17 cellular contexts compared by ENCODE assay signal in genomic region chr1:8200317-8201115, GRCh38.
DNase-seq lines count a peak whose midpoint lies in the region; ATAC-seq and TF ChIP-seq lines count a peak whose summit lies in the region.
"Had no signal": no experiment of that assay in that cellular context is flagged by ENCODE, and none has a peak within 500 bp of the region (broad histone marks: within the 10 kb centered on the region; RNA-seq: fewer than 3 reads in every experiment).

No MANE protein-coding gene starts in this region.

- H3K18ac ChIP-seq in IMR-90 (ENCODE audit: low read depth, low read length) = peak overlapping the region; percentile 95

- peak overlapping the region; percentile 97 for H2BK5ac ChIP-seq in IMR-90 (ENCODE audit: low read depth, low read length, poor library complexity, severe bottlenecking)

- H3K9me3 ChIP-seq in IMR-90 (ENCODE audit: control insufficient read depth, insufficient read depth, low read length) (no peaks in the 10 kb centered on the region), muscle layer of duodenum (ENCODE audit: control insufficient read depth in 1 of 2, low read length in 2 of 2) (no peaks in the 10 kb centered on the region), stomach (no peaks in the 10 kb centered on the region)
- H3K9me3 ChIP-seq: mucosa of descending colon, pancreas, thyroid gland had no signal

- no peak for TF ChIP-seq RAD21 in IMR-90 (IDR thresholded peaks at IDR 0.05; ENCODE audit: low read length)

- H3K4me3 ChIP-seq in IMR-90 (ENCODE audit: insufficient read depth, low read depth, low read length) (no peak overlapping the region), muscle layer of duodenum (ENCODE audit: low read depth in 1 of 2, low read length in 2 of 2) (no peak overlapping the region), stomach (no peak overlapping the region)
- H3K4me3 ChIP-seq: mucosa of descending colon, pancreas, thyroid gland had no signal

- H3K36me3 Mint-ChIP-seq in dendritic cell treated with granulocyte-macrophage colony-stimulating factor and Interleukin-4, amounts not matched to agents 40 ng/mL and 50 ng/mL, for 4 days (ENCODE audit: low read depth) = no peaks in the 10 kb centered on the region
- H3K36me3 Mint-ChIP-seq: IgD-negative memory B cell had no signal

- H3K23ac ChIP-seq in IMR-90 (ENCODE audit: low read depth, low read length) = no peak overlapping the region

- H3K4me2 ChIP-seq in IMR-90 (ENCODE audit: low read depth, low read length) = no peak overlapping the region

- peak overlapping the region; percentile 92 to 96 for H4K8ac ChIP-seq in IMR-90 (ENCODE audit: low read depth in 2 of 2, low read length in 2 of 2)

- H2AFZ ChIP-seq in IMR-90 (replicated peaks; ENCODE audit: low read length, poor library complexity) = no peak overlapping the region

- ATAC-seq in IMR-90 (ENCODE audit: low read depth) (no peak), HG03342 (IDR thresholded peaks at IDR 0.05; ENCODE audit: unreplicated experiment) (no peak), omental fat pad (ENCODE audit: low FRiP score) (no peak)
- ATAC-seq: left cardiac atrium, mucosa of descending colon had no signal

- POLR2A ChIA-PET in IMR-90 (lab: Charles Lee; ENCODE audit: unreplicated experiment) = no interaction called here

- H3K36me3 ChIP-seq in IMR-90 (ENCODE audit: control insufficient read depth, insufficient read depth, low read length) (no peaks in the 10 kb centered on the region), muscle layer of duodenum (ENCODE audit: control insufficient read depth in 1 of 2, insufficient read depth in 2 of 2, low read length in 2 of 2) (no peaks in the 10 kb centered on the region), stomach (no peaks in the 10 kb centered on the region)
- H3K36me3 ChIP-seq: pancreas, thyroid gland had no signal

- peak overlapping the region; percentile 99 for H2BK120ac ChIP-seq in IMR-90 (ENCODE audit: low read depth, low read length)

- no peaks in the 10 kb centered on the region for H3K27me3 ChIP-seq in IMR-90 (ENCODE audit: control insufficient read depth, insufficient read depth, low read length)
- H3K27me3 ChIP-seq in muscle layer of duodenum (ENCODE audit: low read depth, low read length) = no peaks in the 10 kb centered on the region
- no peaks in the 10 kb centered on the region for H3K27me3 ChIP-seq in stomach
- H3K27me3 ChIP-seq: pancreas, thyroid gland had no signal

- no peak overlapping the region for H3K4me3 Mint-ChIP-seq in dendritic cell treated with granulocyte-macrophage colony-stimulating factor and Interleukin-4, amounts not matched to agents 40 ng/mL and 50 ng/mL, for 4 days
- H3K4me3 Mint-ChIP-seq: IgD-negative memory B cell had no signal

- H2BK20ac ChIP-seq in IMR-90 (ENCODE audit: low read depth, low read length) = peak overlapping the region; percentile 98

- H3K4me1 ChIP-seq in IMR-90 (ENCODE audit: control insufficient read depth, insufficient read depth, low read length) = peaks cover 41% of the 10 kb centered on the region
- peaks cover 8 to 17% of the 10 kb centered on the region in 2 donors for H3K4me1 ChIP-seq in muscle layer of duodenum (ENCODE audit: control insufficient read depth in 1 of 2, insufficient read depth in 2 of 2, low read length in 2 of 2)
- H3K4me1 ChIP-seq in stomach = peaks cover 29 to 52% (median 47%) of the 10 kb centered on the region in 4 donors

- H3K27me3 Mint-ChIP-seq in dendritic cell treated with granulocyte-macrophage colony-stimulating factor and Interleukin-4, amounts not matched to agents 40 ng/mL and 50 ng/mL, for 4 days = peaks cover 2% of the 10 kb centered on the region

- TF ChIP-seq CTCF in IMR-90 (conservative IDR thresholded peaks at IDR 0.05; ENCODE audit: low read depth, low read length) (no peak), stomach (IDR thresholded peaks at IDR 0.05) (no peak), omental fat pad (IDR thresholded peaks at IDR 0.05) (no peak)

- peak overlapping the region; percentile 94 for H4K5ac ChIP-seq in IMR-90 (ENCODE audit: low read depth, low read length)

- H3K4me1 Mint-ChIP-seq in dendritic cell treated with granulocyte-macrophage colony-stimulating factor and Interleukin-4, amounts not matched to agents 40 ng/mL and 50 ng/mL, for 4 days (ENCODE audit: low read depth) = peaks cover 49% of the 10 kb centered on the region

- H3K14ac ChIP-seq in IMR-90 (replicated peaks; ENCODE audit: low read depth, low read length) = peak overlapping the region; percentile 99

- in situ Hi-C loops in IMR-90 (cut with MboI; ENCODE audit: low sequenced_read_pairs) = no loop called here

- WGBS in IMR-90 (ENCODE audit: extremely low coverage in 2 of 2, insufficient read length in 1 of 2), 2 experiments = 91% methylated on average over 8 of the region's 18 CpGs; no CpG with 5 or more reads in 1 of the 2 experiments
- WGBS in stomach, 5 donors = 77 to 92% (median 86%) methylated on average over 16 to 18 of the region's 18 CpGs

- H4K91ac ChIP-seq in IMR-90 (ENCODE audit: insufficient read depth, low read depth, low read length) = peak overlapping the region; percentile 98

- peak overlapping the region; percentile 93 for H2BK15ac ChIP-seq in IMR-90 (ENCODE audit: low read depth, low read length)

- peak overlapping the region; percentile 100 for H3K4ac ChIP-seq in IMR-90 (ENCODE audit: low read depth, low read length)

- dilution Hi-C loops in IMR-90 (cut with HindIII; ENCODE audit: low sequenced_read_pairs, unreplicated experiment) = no loop called here

- H2AK5ac ChIP-seq in IMR-90 (ENCODE audit: low read depth, low read length) = peak overlapping the region; percentile 98

- BruUV-seq in IMR-90 (replicated peaks; lab: Mats Ljungman, UMichigan) = no TSS peak

- DNase-seq in IMR-90 (no peak), stomach (no peak), cerebellar nuclear complex (lab: John Stamatoyannopoulos, UW) (no peak), mucosa of gallbladder (ENCODE audit: low spot score) (no peak), omental fat pad (ENCODE audit: low spot score) (no peak)
- DNase-seq: anterior cingulate cortex; left cardiac atrium; mucosa of descending colon; NCI-H1930; NCI-H446; NK-92 treated with Interleukin-12 subunit alpha and Interleukin-12 subunit beta, amount 100 ng/mL, for 24 hours; thyroid gland had no signal

- no peaks in the 10 kb centered on the region for H4K20me1 ChIP-seq in IMR-90 (ENCODE audit: insufficient read depth, low read length)

- peak overlapping the region; percentile 54 for H3K27ac Mint-ChIP-seq in dendritic cell treated with granulocyte-macrophage colony-stimulating factor and Interleukin-4, amounts not matched to agents 40 ng/mL and 50 ng/mL, for 4 days
- H3K27ac Mint-ChIP-seq: IgD-negative memory B cell had no signal

- no peak for TF ChIP-seq EP300 in stomach (IDR thresholded peaks at IDR 0.05)

- CTCF ChIA-PET in IMR-90 (lab: Yijun Ruan, JAX) = interaction anchor here (0.6 kb wide), 1 partner anchor 163 kb away, joined by 6 read pairs; no protein-coding TSS in a partner anchor

- no peak overlapping the region for H3K56ac ChIP-seq in IMR-90 (ENCODE audit: extremely low read depth, insufficient read depth, low read length)

- H2AK9ac ChIP-seq in IMR-90 (replicated peaks; ENCODE audit: low read depth, low read length, poor library complexity) = peak overlapping the region; percentile 71

- intact Hi-C loops in IMR-90 (cut with micrococcal nuclease) = loop anchor here (5.0 kb wide), 2 partner anchors 103 to 173 kb away; partner anchors contain the start of gene ERRFI1
- intact Hi-C loops in dendritic cell treated with granulocyte-macrophage colony-stimulating factor and Interleukin-4, amounts not matched to agents 40 ng/mL and 50 ng/mL, for 4 days (cut with micrococcal nuclease) = no loop called here
- intact Hi-C loops in stomach (cut with DNase I; ENCODE audit: low total_unique reads) = no loop called here

- H3K9me3 Mint-ChIP-seq in dendritic cell treated with granulocyte-macrophage colony-stimulating factor and Interleukin-4, amounts not matched to agents 40 ng/mL and 50 ng/mL, for 4 days = peaks cover 9% of the 10 kb centered on the region

- H3K27ac ChIP-seq in IMR-90 (ENCODE audit: insufficient read depth, low read length) (peak overlapping the region; percentile 97), muscle layer of duodenum (ENCODE audit: low read length) (peak overlapping the region; percentile 92), stomach (peak overlapping the region in 4 of 5 donors; percentile 83 to 96 (median 88))

- H3K79me1 ChIP-seq in IMR-90 (ENCODE audit: low read depth in 1 of 2, low read length in 2 of 2) = peaks cover 0 to 10% of the 10 kb centered on the region in 2 experiments; a peak in 2 of 4 replicates

- peak overlapping the region; percentile 86 for H3K9ac ChIP-seq in IMR-90 (ENCODE audit: low read depth, low read length)

- TF ChIP-seq POLR2A in IMR-90 (IDR thresholded peaks at IDR 0.05; ENCODE audit: low read depth, low read length) = no peak
- TF ChIP-seq POLR2A in stomach (IDR thresholded peaks at IDR 0.05) = no peak

- H3K9me1 ChIP-seq in IMR-90 (ENCODE audit: insufficient read depth, low read length) = peaks cover 31% of the 10 kb centered on the region

TF ChIP-seq in IMR-90, 13 proteins besides CTCF, POLR2A, EP300 and RAD21 (continues in another document):
- TF ChIP-seq, protein P1, sequence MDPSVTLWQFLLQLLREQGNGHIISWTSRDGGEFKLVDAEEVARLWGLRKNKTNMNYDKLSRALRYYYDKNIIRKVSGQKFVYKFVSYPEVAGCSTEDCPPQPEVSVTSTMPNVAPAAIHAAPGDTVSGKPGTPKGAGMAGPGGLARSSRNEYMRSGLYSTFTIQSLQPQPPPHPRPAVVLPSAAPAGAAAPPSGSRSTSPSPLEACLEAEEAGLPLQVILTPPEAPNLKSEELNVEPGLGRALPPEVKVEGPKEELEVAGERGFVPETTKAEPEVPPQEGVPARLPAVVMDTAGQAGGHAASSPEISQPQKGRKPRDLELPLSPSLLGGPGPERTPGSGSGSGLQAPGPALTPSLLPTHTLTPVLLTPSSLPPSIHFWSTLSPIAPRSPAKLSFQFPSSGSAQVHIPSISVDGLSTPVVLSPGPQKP (IDR thresholded peaks at IDR 0.05; ENCODE audit: borderline replicate concordance, low read depth, low read length) = no peak
- no peak for TF ChIP-seq CEBPB (IDR thresholded peaks at IDR 0.05; ENCODE audit: low read depth, low read length)
- TF ChIP-seq USF2 (IDR thresholded peaks at IDR 0.05; ENCODE audit: low read depth, low read length) = no peak
- no peak for TF ChIP-seq MXI1 (IDR thresholded peaks at IDR 0.05; ENCODE audit: borderline replicate concordance, low read depth, low read length)
- TF ChIP-seq CHD1 (IDR thresholded peaks at IDR 0.05; ENCODE audit: low read depth, low read length) = no peak
- TF ChIP-seq RCOR1 (IDR thresholded peaks at IDR 0.05; ENCODE audit: insufficient replicate concordance, low read length) = no peak
- no peak for TF ChIP-seq NFE2L2 (IDR thresholded peaks at IDR 0.05; ENCODE audit: low read depth, low read length)
